In genomic region chr6:28543671-28544131, GRCh38 we compare ENCODE assay signal across 8 cellular contexts. TPM values are rescaled to one million over a fixed set of nuclear protein-coding genes. Genes with fewer than 3 reads are reported as not detected.
DNase-seq lines count a peak whose midpoint lies in the region; ATAC-seq and TF ChIP-seq lines count a peak whose summit lies in the region.

No MANE protein-coding gene starts in this region.

- BruUV-seq in OCI-LY7 (replicated peaks; lab: Mats Ljungman, UMichigan), result no TSS peak

- H3K36me3 Mint-ChIP-seq in chondrocyte (ENCODE audit: low read depth) (no peaks in the 10 kb centered on the region), osteocyte (ENCODE audit: unreplicated experiment) (no peaks in the 10 kb centered on the region)

- CTCF ChIA-PET in OCI-LY7 (lab: Charles Lee; ENCODE audit: unreplicated experiment), result no interaction called here
- CTCF ChIA-PET in HEK293T (lab: Yijun Ruan, JAX), result interaction anchor here (0.6 to 1.6 kb wide), 2 partner anchors 21 to 398 kb away, joined by 4 read pairs; no protein-coding TSS in a partner anchor

- peak overlapping the region; percentile 75; the same call in 1 of the 2 replicates for H3K4me2 ChIP-seq in OCI-LY7 (ENCODE audit: low read length)

- POLR2A ChIA-PET in OCI-LY7 (lab: Charles Lee), result no interaction called here
- POLR2A ChIA-PET in HEK293T (lab: Yijun Ruan, JAX), result interaction anchor here (1.7 to 2.7 kb wide), 2 partner anchors 43 to 96 kb away, joined by 9 to 20 read pairs; a partner anchor contains a TSS

- peaks cover 0 to 2% of the 10 kb centered on the region in 2 donors for H3K27me3 ChIP-seq in aorta (ENCODE audit: control insufficient read depth in 1 of 2, insufficient read depth in 2 of 2, low read length in 1 of 2)

- H3K27me3 Mint-ChIP-seq in chondrocyte (ENCODE audit: low read depth), result peaks cover 16% of the 10 kb centered on the region
- H3K27me3 Mint-ChIP-seq in osteocyte (ENCODE audit: unreplicated experiment), result peaks cover 20% of the 10 kb centered on the region

- WGBS in aorta, 2 donors, result 22 to 25% methylated on average over 22 of the region's 22 CpGs

- H3K27ac ChIP-seq in OCI-LY7 (ENCODE audit: low read depth, low read length, poor library complexity, severe bottlenecking) (no peak overlapping the region), aorta (ENCODE audit: low read depth in 1 of 2, low read length in 2 of 2) (no peak overlapping the region)

- H3K4me3 Mint-ChIP-seq in chondrocyte (ENCODE audit: unreplicated experiment), result peak overlapping the region; percentile 59
- H3K4me3 Mint-ChIP-seq in osteocyte (ENCODE audit: unreplicated experiment), result peak overlapping the region; percentile 41

- DNase-seq in OCI-LY7 (ENCODE audit: low spot score), result no peak
- no peak for DNase-seq in chondrocyte (ENCODE audit: low spot score)
- DNase-seq in osteocyte (ENCODE audit: extremely low spot score, unreplicated experiment), result peak; percentile 81
- no peak for DNase-seq in aorta
- no peak for DNase-seq in HEK293T (ENCODE audit: extremely low spot score)
- DNase-seq in DMS 273 treated with DMSO at 0.1 percent for 48 hours (lab: John Stamatoyannopoulos, UW), result no peak

- no peaks in the 10 kb centered on the region for H4K20me1 ChIP-seq in OCI-LY7 (ENCODE audit: insufficient read depth, low read length)

- H3K9me2 ChIP-seq in OCI-LY7 (ENCODE audit: insufficient read depth, low read length), result no peaks in the 10 kb centered on the region

- no peaks in the 10 kb centered on the region for H3K79me2 ChIP-seq in OCI-LY7 (ENCODE audit: insufficient read depth, low read depth, low read length)

- TF ChIP-seq CTCF in OCI-LY7 (conservative IDR thresholded peaks at IDR 0.05; ENCODE audit: low read length) (no peak), chondrocyte (IDR thresholded peaks at IDR 0.05) (no peak), osteocyte (IDR thresholded peaks at IDR 0.05) (no peak)

- peaks cover 10% of the 10 kb centered on the region for H3K9me3 Mint-ChIP-seq in chondrocyte (ENCODE audit: low read depth)
- H3K9me3 Mint-ChIP-seq in osteocyte (ENCODE audit: unreplicated experiment), result no peaks in the 10 kb centered on the region

- intact Hi-C loops in OCI-LY7 (cut with micrococcal nuclease; ENCODE audit: unreplicated experiment) (no loop called here), aorta (cut with DNase I) (no loop called here)

- ATAC-seq in GM18519 (IDR thresholded peaks at IDR 0.05; ENCODE audit: low FRiP score, unreplicated experiment) (peak; percentile 35), aorta (ENCODE audit: low FRiP score) (no peak), HG03354 (IDR thresholded peaks at IDR 0.05; ENCODE audit: poor library complexity, severe bottlenecking, unreplicated experiment) (no peak)

- H3K9me3 ChIP-seq in OCI-LY7 (ENCODE audit: low read length), result no peaks in the 10 kb centered on the region
- H3K9me3 ChIP-seq in aorta (ENCODE audit: control insufficient read depth, low read length), result peaks cover 3% of the 10 kb centered on the region

- peak overlapping the region; percentile 2 for H3K27ac Mint-ChIP-seq in chondrocyte (ENCODE audit: unreplicated experiment)
- no peak overlapping the region for H3K27ac Mint-ChIP-seq in osteocyte (ENCODE audit: unreplicated experiment)

- H3K4me3 ChIP-seq in OCI-LY7 (ENCODE audit: low read depth, low read length, poor library complexity, severe bottlenecking) (no peak overlapping the region), aorta (ENCODE audit: low read length in 2 of 2) (no peak overlapping the region)

- H3K4me1 Mint-ChIP-seq in chondrocyte (ENCODE audit: low read depth) (peaks cover 21% of the 10 kb centered on the region), osteocyte (ENCODE audit: unreplicated experiment) (peaks cover 12% of the 10 kb centered on the region)

- H3K36me3 ChIP-seq in OCI-LY7 (ENCODE audit: insufficient read depth, low read length), result no peaks in the 10 kb centered on the region
- H3K36me3 ChIP-seq in aorta (ENCODE audit: control insufficient read depth in 1 of 2, insufficient read depth in 2 of 2, low read length in 1 of 2), result no peaks in the 10 kb centered on the region

- H2AFZ ChIP-seq in OCI-LY7 (ENCODE audit: low read length), result peak overlapping the region; percentile 30; the same call in 1 of the 2 replicates

- H3K4me1 ChIP-seq in OCI-LY7 (ENCODE audit: insufficient read depth, low read length, poor library complexity, severe bottlenecking) (no peaks in the 10 kb centered on the region), aorta (ENCODE audit: control insufficient read depth in 1 of 2, insufficient read depth in 2 of 2, low read length in 2 of 2) (no peaks in the 10 kb centered on the region)

TF ChIP-seq in HEK293T, 16 proteins besides CTCF, POLR2A, EP300 and RAD21:
- TF ChIP-seq FOXA1 (IDR thresholded peaks at IDR 0.05) (no peak), HDGF (IDR thresholded peaks at IDR 0.05; ENCODE audit: borderline replicate concordance) (no peak), ELF4 (IDR thresholded peaks at IDR 0.05) (no peak)

RNA-seq across cellular contexts. Expression of gene GPX5, which starts 18.0 kb away (rescaled TPM):
- 0.09 TPM in 1 of 2 replicates, not detected in the other for total RNA-seq in OCI-LY7 (2014; rRNA removed; shearing (Covaris generic))
- total RNA-seq in OCI-LY7 (2022) (not detected in 2 replicates), chondrocyte (not detected in 3 replicates), osteocyte (not detected in 2 replicates), aorta (not detected)
- not detected for polyA plus RNA-seq in aorta

RNA-seq across cellular contexts. Expression of gene GPX6, which starts 28.1 kb away (rescaled TPM):
- not detected in 2 replicates for total RNA-seq in OCI-LY7 (2014; rRNA removed; shearing (Covaris generic))
- total RNA-seq in OCI-LY7 (2022) (not detected in 2 replicates), chondrocyte (not detected in 3 replicates), osteocyte (not detected in 2 replicates), aorta (not detected)
- not detected for polyA plus RNA-seq in aorta
